ENCODE assay signal across 11 cellular contexts in the genomic region with DNA sequence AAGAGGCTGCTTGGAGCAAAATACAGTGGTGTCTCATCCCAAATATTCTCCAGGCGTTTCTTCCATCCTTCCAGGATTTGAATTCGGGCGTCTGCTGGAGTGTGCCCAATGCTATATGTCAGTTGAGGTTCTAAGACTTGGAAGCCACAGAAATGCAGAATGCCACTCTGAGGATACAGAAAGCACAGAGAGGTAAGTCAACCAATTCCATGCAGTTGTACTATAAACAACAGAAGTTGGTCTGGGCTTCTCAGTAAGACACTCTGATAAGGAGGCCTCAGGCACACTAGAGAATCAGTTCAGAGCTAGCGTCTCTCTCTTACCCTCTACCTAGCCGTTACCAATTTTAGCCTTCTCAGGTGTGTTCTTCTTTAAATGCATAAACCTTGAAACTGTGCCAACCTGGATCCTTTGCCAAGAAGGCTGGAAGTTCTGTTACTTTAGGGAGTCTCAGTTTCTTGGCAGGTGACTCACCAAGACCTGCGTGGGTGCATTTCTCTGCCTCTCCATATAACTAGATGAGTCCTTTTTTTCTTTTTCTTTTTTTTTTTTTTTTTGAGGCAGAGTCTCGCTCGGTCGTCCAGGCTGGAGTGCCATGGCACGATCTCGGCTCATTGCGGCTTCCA. TPM values are rescaled to one million over a fixed set of nuclear protein-coding genes. Genes with fewer than 3 reads are reported as not detected.
DNase-seq lines count a peak whose midpoint lies in the region; ATAC-seq and TF ChIP-seq lines count a peak whose summit lies in the region.
"Had no signal": no experiment of that assay in that cellular context is flagged by ENCODE, and none has a peak within 500 bp of the region (broad histone marks: within the 10 kb centered on the region; RNA-seq: fewer than 3 reads in every experiment).

No MANE protein-coding gene starts in this region.

- H3K4me3 Mint-ChIP-seq in HFFc6 (peak overlapping the region; percentile 41), nephron (no peak overlapping the region)
- H3K4me3 Mint-ChIP-seq: stimulated activated naive B cell treated with anti-CD40 and anti-IgM and Interleukin-4, amounts not matched to agents 10 μg/mL and 1 μg/mL and 100 μg/mL, for 72 hours had no signal

- intact Hi-C loops in A673 (cut with micrococcal nuclease; ENCODE audit: unreplicated experiment), result no loop called here

- POLR2A ChIA-PET in BJ (lab: Charles Lee), result no interaction called here
- POLR2A ChIA-PET in A673 (lab: Charles Lee; ENCODE audit: low non-redundant PET), result interaction anchor here (0.6 kb wide), 1 partner anchor 15 kb away, joined by 5 read pairs; the partner anchor contains the start of gene NQO1

- DNase-seq in BJ (ENCODE audit: low read depth) (peak; percentile 17), HFFc6 (peak; percentile 55), cardiac fibroblast (ENCODE audit: low read depth in 2 of 2) (peak; percentile 73 to 85), hepatocyte (ENCODE audit: low spot score) (no peak), A673 (ENCODE audit: low spot score) (no peak)
- DNase-seq: activated CD4-positive, alpha-beta T cell treated with anti-CD3 and anti-CD28 coated beads for 4 hours; NCI-H1092 treated with DMSO at 0.1 percent for 48 hours; stimulated activated naive B cell treated with anti-CD40 and anti-IgM and Interleukin-4, amounts not matched to agents 10 μg/mL and 1 μg/mL and 100 μg/mL, for 72 hours had no signal

- H3K4me1 ChIP-seq in hepatocyte (ENCODE audit: insufficient read depth) (no peaks in the 10 kb centered on the region), A673 (ENCODE audit: insufficient read depth, low read length, poor library complexity, severe bottlenecking) (no peaks in the 10 kb centered on the region)

- no peak overlapping the region for H3K4me2 ChIP-seq in hepatocyte

- H3K79me2 ChIP-seq in hepatocyte, result no peaks in the 10 kb centered on the region

- no peak overlapping the region for H3K4me3 ChIP-seq in BJ (ENCODE audit: low read depth, low read length)
- H3K4me3 ChIP-seq in cardiac fibroblast (replicated peaks in 1 of 2; ENCODE audit: low read depth in 2 of 2, low read length in 2 of 2), result no peak overlapping the region
- no peak overlapping the region for H3K4me3 ChIP-seq in hepatocyte
- no peak overlapping the region for H3K4me3 ChIP-seq in A673 (ENCODE audit: low read depth, low read length, poor library complexity, severe bottlenecking)

- peak overlapping the region; percentile 46 for H3K27ac Mint-ChIP-seq in HFFc6
- peak overlapping the region in 2 of 3 experiments; percentile 61 to 74 for H3K27ac Mint-ChIP-seq in nephron
- H3K27ac Mint-ChIP-seq: stimulated activated naive B cell treated with anti-CD40 and anti-IgM and Interleukin-4, amounts not matched to agents 10 μg/mL and 1 μg/mL and 100 μg/mL, for 72 hours had no signal

- H3K36me3 Mint-ChIP-seq in HFFc6 (ENCODE audit: low read depth), result peaks cover 70% of the 10 kb centered on the region
- peaks cover 44% of the 10 kb centered on the region for H3K36me3 Mint-ChIP-seq in nephron (ENCODE audit: low read depth)

- H3K9me2 ChIP-seq in hepatocyte (replicated peaks; ENCODE audit: insufficient read depth), result no peaks in the 10 kb centered on the region

- no peaks in the 10 kb centered on the region for H3K9me3 Mint-ChIP-seq in HFFc6
- H3K9me3 Mint-ChIP-seq in nephron, result no peaks in the 10 kb centered on the region
- H3K9me3 Mint-ChIP-seq: stimulated activated naive B cell treated with anti-CD40 and anti-IgM and Interleukin-4, amounts not matched to agents 10 μg/mL and 1 μg/mL and 100 μg/mL, for 72 hours had no signal

- peaks cover 21% of the 10 kb centered on the region for H3K36me3 ChIP-seq in BJ (ENCODE audit: control insufficient read depth, insufficient read depth, low read length)
- H3K36me3 ChIP-seq in hepatocyte (replicated peaks; ENCODE audit: insufficient read depth, low read depth), result no peaks in the 10 kb centered on the region
- peaks cover 14% of the 10 kb centered on the region for H3K36me3 ChIP-seq in A673 (ENCODE audit: insufficient read depth, low read length, poor library complexity, severe bottlenecking)

- H3K27ac ChIP-seq in hepatocyte (no peak overlapping the region), A673 (ENCODE audit: low read depth, low read length, poor library complexity, severe bottlenecking) (no peak overlapping the region)

- H3K9me3 ChIP-seq in hepatocyte (ENCODE audit: low read depth) (no peaks in the 10 kb centered on the region), A673 (ENCODE audit: low read depth, low read length, poor library complexity, severe bottlenecking) (no peaks in the 10 kb centered on the region)

- WGBS in hepatocyte (ENCODE audit: low lambda C conversion rate, missing lambda C conversion rate), result 95% methylated on average over 12 of the region's 12 CpGs

- H3K27me3 Mint-ChIP-seq in HFFc6 (ENCODE audit: insufficient read depth), result peaks cover 63% of the 10 kb centered on the region
- no peaks in the 10 kb centered on the region for H3K27me3 Mint-ChIP-seq in nephron (ENCODE audit: low read depth)
- H3K27me3 Mint-ChIP-seq: stimulated activated naive B cell treated with anti-CD40 and anti-IgM and Interleukin-4, amounts not matched to agents 10 μg/mL and 1 μg/mL and 100 μg/mL, for 72 hours had no signal

- H4K20me1 ChIP-seq in hepatocyte (ENCODE audit: insufficient read depth, poor library complexity, severe bottlenecking), result no peaks in the 10 kb centered on the region

- CTCF ChIA-PET in BJ (lab: Yijun Ruan, JAX), result interaction anchor here (0.9 to 3.4 kb wide), 7 partner anchors 8 to 327 kb away, joined by 3 to 29 read pairs (median 4); partner anchors contain the start of gene NOB1
- CTCF ChIA-PET in A673 (lab: Charles Lee), result no interaction called here

- no peak overlapping the region for H2AFZ ChIP-seq in hepatocyte

- no peak for TF ChIP-seq CTCF in BJ (IDR thresholded peaks at IDR 0.05; ENCODE audit: insufficient read depth, low read depth, low read length)
- no peak for TF ChIP-seq CTCF in HFFc6 (IDR thresholded peaks at IDR 0.05)
- TF ChIP-seq CTCF in cardiac fibroblast (IDR thresholded peaks at IDR 0.05; ENCODE audit: low read depth, low read length), result no peak
- no peak for TF ChIP-seq CTCF in nephron (IDR thresholded peaks at IDR 0.05; ENCODE audit: unreplicated experiment in 3 of 3)
- TF ChIP-seq CTCF in hepatocyte (IDR thresholded peaks at IDR 0.05; ENCODE audit: poor library complexity), result no peak
- TF ChIP-seq CTCF in A673 (conservative IDR thresholded peaks at IDR 0.05; ENCODE audit: low read depth, low read length), result no peak

- H3K27me3 ChIP-seq in BJ (ENCODE audit: control insufficient read depth, insufficient read depth, low read length) (no peaks in the 10 kb centered on the region), hepatocyte (no peaks in the 10 kb centered on the region), A673 (replicated peaks; ENCODE audit: insufficient read depth, low read depth, low read length, poor library complexity) (no peaks in the 10 kb centered on the region)

- ATAC-seq in GM18868 (IDR thresholded peaks at IDR 0.05; ENCODE audit: unreplicated experiment), result no peak
- no peak for ATAC-seq in GM18909 (IDR thresholded peaks at IDR 0.05; ENCODE audit: poor library complexity, unreplicated experiment)
- ATAC-seq: stimulated activated naive B cell treated with anti-CD40 and anti-IgM and Interleukin-4, amounts not matched to agents 10 μg/mL and 1 μg/mL and 100 μg/mL, for 72 hours had no signal

- H3K4me1 Mint-ChIP-seq in HFFc6 (ENCODE audit: low read depth), result peaks cover 39% of the 10 kb centered on the region
- H3K4me1 Mint-ChIP-seq in nephron, result peaks cover 10% of the 10 kb centered on the region
- H3K4me1 Mint-ChIP-seq: stimulated activated naive B cell treated with anti-CD40 and anti-IgM and Interleukin-4, amounts not matched to agents 10 μg/mL and 1 μg/mL and 100 μg/mL, for 72 hours had no signal

- no TSS peak for BruUV-seq in A673 (replicated peaks; lab: Mats Ljungman, UMichigan)

RNA-seq across cellular contexts. Expression of gene NQO1, which starts 15.1 kb away (rescaled TPM):
- polyA plus RNA-seq in BJ (2011; rRNA removed) (706 and 731 TPM in 2 replicates), hepatocyte (142 and 169 TPM in 2 replicates)
- 123 and 176 TPM in 2 replicates for polyA minus RNA-seq in BJ (2011; rRNA and poly(A)+ RNA removed)
- 100 to 1,000 TPM; 248 to 801 (median 737) TPM for total RNA-seq in HFFc6 (2021; fragmentation: NEBNext Ultra II Directional; extraction: Animal tissue kit (Norgen Biotek cat#: 25700))
- total RNA-seq in hepatocyte (131 and 132 TPM in 2 replicates), A673 (2021) (46.9 and 61.7 TPM in 2 replicates)

RNA-seq across cellular contexts. Expression of gene NOB1, which starts 43.5 kb away (rescaled TPM):
- 64.3 and 73.1 TPM in 2 replicates for polyA plus RNA-seq in BJ (2011; rRNA removed)
- 57.7 and 81.8 TPM in 2 replicates for polyA minus RNA-seq in BJ (2011; rRNA and poly(A)+ RNA removed)
- total RNA-seq in HFFc6 (2021; fragmentation: NEBNext Ultra II Directional; extraction: Animal tissue kit (Norgen Biotek cat#: 25700)), result 10 to 100 TPM; 52.3 to 59.3 (median 55.2) TPM
- total RNA-seq in hepatocyte, result 23.9 and 34.6 TPM in 2 replicates
- 25.1 and 28.0 TPM in 2 replicates for polyA plus RNA-seq in hepatocyte
- total RNA-seq in A673 (2021), result 78.1 and 93.3 TPM in 2 replicates

RNA-seq across cellular contexts. Expression of gene WWP2, which starts 50.9 kb away (rescaled TPM):
- polyA plus RNA-seq in BJ (2011; rRNA removed), result 9.4 and 16.8 TPM in 2 replicates
- polyA minus RNA-seq in BJ (2011; rRNA and poly(A)+ RNA removed), result 15.1 and 29.8 TPM in 2 replicates
- total RNA-seq in HFFc6 (2021; fragmentation: NEBNext Ultra II Directional; extraction: Animal tissue kit (Norgen Biotek cat#: 25700)), result 10 to 100 TPM; 24.6 to 33.9 (median 30.5) TPM
- total RNA-seq in hepatocyte, result 19.9 and 26.2 TPM in 2 replicates
- 19.1 and 23.1 TPM in 2 replicates for polyA plus RNA-seq in hepatocyte
- 32.4 and 38.5 TPM in 2 replicates for total RNA-seq in A673 (2021)

Comparison
In these comparisons a context has a peak if more than half of its experiments do, and no peak if none do; other contexts are left out.
1. DNase-seq: peak in BJ (single experiment), HFFc6 (single experiment) and cardiac fibroblast (2 of 2); none in hepatocyte (single experiment) and A673 (single experiment).